ENCODE assay signal across 1 cellular context in the genomic region with DNA sequence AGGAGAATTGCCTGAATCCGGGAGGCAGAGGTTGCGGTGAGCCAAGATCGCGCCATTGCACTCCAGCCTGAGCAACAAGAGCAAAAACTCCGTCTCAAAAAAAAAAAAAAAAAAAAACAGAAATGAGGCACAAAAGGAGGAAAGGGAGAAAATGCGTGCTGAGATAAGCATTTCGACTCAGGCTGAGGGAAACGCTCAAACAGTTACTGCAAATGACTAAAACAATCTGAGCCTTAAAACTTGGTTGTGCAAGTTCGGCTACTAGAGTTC.
A peak's percentile ranks its signal among the peaks of the same experiment; 100 is the strongest.
TF ChIP-seq lines count a peak whose summit lies in the region.

No MANE protein-coding gene starts in this region.

TF ChIP-seq in IMR-90, 13 proteins besides CTCF, POLR2A, EP300 and RAD21:
- TF ChIP-seq MAFK (IDR thresholded peaks at IDR 0.05; ENCODE audit: low read depth, low read length) (peak; percentile 48), CEBPB (IDR thresholded peaks at IDR 0.05; ENCODE audit: low read depth, low read length) (peak; percentile 83)
